Comparison of ENCODE assay signal across 24 cellular contexts in genomic region chr1:119308130-119308529, GRCh38.
A peak's percentile ranks its signal among the peaks of the same experiment; 100 is the strongest.
DNase-seq lines count a peak whose midpoint lies in the region; ATAC-seq and TF ChIP-seq lines count a peak whose summit lies in the region.
"Had no signal": no experiment of that assay in that cellular context is flagged by ENCODE, and none has a peak within 500 bp of the region (broad histone marks: within the 10 kb centered on the region; RNA-seq: fewer than 3 reads in every experiment).

No MANE protein-coding gene starts in this region.

- H3K9me3 Mint-ChIP-seq in activated naive CD8-positive, alpha-beta T cell treated with anti-CD3 and anti-CD28 coated beads, Interleukin-2, amount 10 ng/mL, durations not matched to agents 7 days and 5 days = no peaks in the 10 kb centered on the region
- H3K9me3 Mint-ChIP-seq in activated naive CD8-positive, alpha-beta T cell treated with anti-CD3 and anti-CD28 coated beads, Interleukin-2, amount 50 U/mL, for 24 hours = no peaks in the 10 kb centered on the region
- no peaks in the 10 kb centered on the region for H3K9me3 Mint-ChIP-seq in nephron progenitor cell
- H3K9me3 Mint-ChIP-seq: CD14-positive monocyte had no signal

- H3K9me3 ChIP-seq in BLaER1 = no peaks in the 10 kb centered on the region
- no peaks in the 10 kb centered on the region for H3K9me3 ChIP-seq in BLaER1 treated with 17β-estradiol and CSF1 and Interleukin-3, amounts not matched to agents 10 nM and 100 nM (replicated peaks in 1 of 11)
- H3K9me3 ChIP-seq: BE2C had no signal

- H4K20me1 ChIP-seq in BLaER1 = no peaks in the 10 kb centered on the region
- no peaks in the 10 kb centered on the region for H4K20me1 ChIP-seq in BLaER1 treated with 17β-estradiol and CSF1 and Interleukin-3, amounts not matched to agents 10 nM and 100 nM

- POLR2A ChIA-PET in activated naive CD8-positive, alpha-beta T cell treated with anti-CD3 and anti-CD28 coated beads, Interleukin-2, amount 10 ng/mL, durations not matched to agents 7 days and 5 days (lab: Charles Lee) = no interaction called here

- H3K27ac ChIP-seq in BLaER1 = no peak overlapping the region
- no peak overlapping the region for H3K27ac ChIP-seq in BLaER1 treated with 17β-estradiol and CSF1 and Interleukin-3, amounts not matched to agents 10 nM and 100 nM

- H3K4me1 Mint-ChIP-seq in activated naive CD8-positive, alpha-beta T cell treated with anti-CD3 and anti-CD28 coated beads, Interleukin-2, amount 10 ng/mL, durations not matched to agents 7 days and 5 days = peaks cover 15% of the 10 kb centered on the region
- H3K4me1 Mint-ChIP-seq in activated naive CD8-positive, alpha-beta T cell treated with anti-CD3 and anti-CD28 coated beads, Interleukin-2, amount 50 U/mL, for 24 hours = no peaks in the 10 kb centered on the region
- peaks cover 47% of the 10 kb centered on the region for H3K4me1 Mint-ChIP-seq in nephron progenitor cell
- H3K4me1 Mint-ChIP-seq: CD14-positive monocyte; CD4-positive, alpha-beta memory T cell; CD4-positive, CD25-positive, alpha-beta regulatory T cell had no signal

- no peaks in the 10 kb centered on the region for H3K36me3 Mint-ChIP-seq in activated naive CD8-positive, alpha-beta T cell treated with anti-CD3 and anti-CD28 coated beads, Interleukin-2, amount 10 ng/mL, durations not matched to agents 7 days and 5 days
- H3K36me3 Mint-ChIP-seq in activated naive CD8-positive, alpha-beta T cell treated with anti-CD3 and anti-CD28 coated beads, Interleukin-2, amount 50 U/mL, for 24 hours (ENCODE audit: low read depth) = no peaks in the 10 kb centered on the region
- H3K36me3 Mint-ChIP-seq in nephron progenitor cell (ENCODE audit: low read depth) = no peaks in the 10 kb centered on the region
- H3K36me3 Mint-ChIP-seq: CD14-positive monocyte; CD4-positive, alpha-beta memory T cell; CD4-positive, CD25-positive, alpha-beta regulatory T cell; CD8-positive, alpha-beta memory T cell had no signal

- H3K27me3 Mint-ChIP-seq in activated naive CD8-positive, alpha-beta T cell treated with anti-CD3 and anti-CD28 coated beads, Interleukin-2, amount 10 ng/mL, durations not matched to agents 7 days and 5 days = peaks cover 61% of the 10 kb centered on the region
- peaks cover 35% of the 10 kb centered on the region for H3K27me3 Mint-ChIP-seq in activated naive CD8-positive, alpha-beta T cell treated with anti-CD3 and anti-CD28 coated beads, Interleukin-2, amount 50 U/mL, for 24 hours
- no peaks in the 10 kb centered on the region for H3K27me3 Mint-ChIP-seq in nephron progenitor cell (ENCODE audit: low read depth, poor library complexity)

- DNase-seq in activated naive CD8-positive, alpha-beta T cell treated with anti-CD3 and anti-CD28 coated beads, Interleukin-2, amount 10 ng/mL, durations not matched to agents 7 days and 5 days = no peak
- DNase-seq in activated naive CD8-positive, alpha-beta T cell treated with anti-CD3 and anti-CD28 coated beads, Interleukin-2, amount 50 U/mL, for 24 hours = no peak
- DNase-seq in nephron progenitor cell = no peak
- no peak for DNase-seq in stimulated activated CD4-positive, alpha-beta T cell treated with anti-CD3 and anti-CD28 coated beads, Interleukin-1b, Interleukin-23, amount 100 ng/mL, for 48 hours
- DNase-seq: 8988T; ACHN; BE2C; C1 segment of cervical spinal cord; CD4-positive, alpha-beta memory T cell; CD4-positive, CD25-positive, alpha-beta regulatory T cell; CD8-positive, alpha-beta memory T cell; COR-L47; DMS 273 treated with DMSO at 0.1 percent for 48 hours; DMS153; DMS53; DMS79; DND-41; EL; GDM1 had no signal

- no peak for TF ChIP-seq CTCF in nephron progenitor cell (IDR thresholded peaks at IDR 0.05)

- no peaks in the 10 kb centered on the region for H3K27me3 ChIP-seq in BLaER1
- no peaks in the 10 kb centered on the region for H3K27me3 ChIP-seq in BLaER1 treated with 17β-estradiol and CSF1 and Interleukin-3, amounts not matched to agents 10 nM and 100 nM

- no peak overlapping the region for H3K4me3 Mint-ChIP-seq in activated naive CD8-positive, alpha-beta T cell treated with anti-CD3 and anti-CD28 coated beads, Interleukin-2, amount 10 ng/mL, durations not matched to agents 7 days and 5 days
- no peak overlapping the region for H3K4me3 Mint-ChIP-seq in activated naive CD8-positive, alpha-beta T cell treated with anti-CD3 and anti-CD28 coated beads, Interleukin-2, amount 50 U/mL, for 24 hours
- no peak overlapping the region for H3K4me3 Mint-ChIP-seq in nephron progenitor cell
- H3K4me3 Mint-ChIP-seq: CD14-positive monocyte; CD4-positive, alpha-beta memory T cell; CD4-positive, CD25-positive, alpha-beta regulatory T cell; CD8-positive, alpha-beta memory T cell had no signal

- peak overlapping the region; percentile 47 for H3K4me2 ChIP-seq in BLaER1
- H3K4me2 ChIP-seq in BLaER1 treated with 17β-estradiol and CSF1 and Interleukin-3, amounts not matched to agents 10 nM and 100 nM = peak overlapping the region; percentile 17 to 69 (median 35); a peak in 19 of 22 replicates

- no peak overlapping the region for H3K9ac ChIP-seq in BLaER1
- no peak overlapping the region for H3K9ac ChIP-seq in BLaER1 treated with 17β-estradiol and CSF1 and Interleukin-3, amounts not matched to agents 10 nM and 100 nM

- H3K36me3 ChIP-seq in BLaER1 = no peaks in the 10 kb centered on the region
- no peaks in the 10 kb centered on the region for H3K36me3 ChIP-seq in BLaER1 treated with 17β-estradiol and CSF1 and Interleukin-3, amounts not matched to agents 10 nM and 100 nM
- H3K36me3 ChIP-seq: BE2C had no signal

- ATAC-seq in activated naive CD8-positive, alpha-beta T cell treated with anti-CD3 and anti-CD28 coated beads, Interleukin-2, amount 10 ng/mL, durations not matched to agents 7 days and 5 days (ENCODE audit: low read depth) = peak; percentile 63
- no peak for ATAC-seq in activated naive CD8-positive, alpha-beta T cell treated with anti-CD3 and anti-CD28 coated beads, Interleukin-2, amount 50 U/mL, for 24 hours
- ATAC-seq in GM21360 (IDR thresholded peaks at IDR 0.05; ENCODE audit: unreplicated experiment) = no peak
- ATAC-seq: GM12878 had no signal

- H3K4me3 ChIP-seq in BLaER1 = no peak overlapping the region
- no peak overlapping the region for H3K4me3 ChIP-seq in BLaER1 treated with 17β-estradiol and CSF1 and Interleukin-3, amounts not matched to agents 10 nM and 100 nM
- H3K4me3 ChIP-seq: GM12878 had no signal

- no peak overlapping the region for H3K27ac Mint-ChIP-seq in activated naive CD8-positive, alpha-beta T cell treated with anti-CD3 and anti-CD28 coated beads, Interleukin-2, amount 10 ng/mL, durations not matched to agents 7 days and 5 days
- no peak overlapping the region for H3K27ac Mint-ChIP-seq in activated naive CD8-positive, alpha-beta T cell treated with anti-CD3 and anti-CD28 coated beads, Interleukin-2, amount 50 U/mL, for 24 hours
- H3K27ac Mint-ChIP-seq in nephron progenitor cell = peak overlapping the region; percentile 56
- H3K27ac Mint-ChIP-seq: CD14-positive monocyte; CD4-positive, alpha-beta memory T cell; CD4-positive, CD25-positive, alpha-beta regulatory T cell; CD8-positive, alpha-beta memory T cell had no signal

- peaks cover 15% of the 10 kb centered on the region for H3K4me1 ChIP-seq in BLaER1
- peaks cover 17 to 29% (median 24%) of the 10 kb centered on the region in 10 experiments for H3K4me1 ChIP-seq in BLaER1 treated with 17β-estradiol and CSF1 and Interleukin-3, amounts not matched to agents 10 nM and 100 nM
- H3K4me1 ChIP-seq: BE2C had no signal
